21 cellular contexts compared by ENCODE assay signal in genomic region chr1:23924601-23925000, GRCh38. TPM values are rescaled to one million over a fixed set of nuclear protein-coding genes. Genes with fewer than 3 reads are reported as not detected.
DNase-seq lines count a peak whose midpoint lies in the region; ATAC-seq and TF ChIP-seq lines count a peak whose summit lies in the region.
"Had no signal": no experiment of that assay in that cellular context is flagged by ENCODE, and none has a peak within 500 bp of the region (broad histone marks: within the 10 kb centered on the region; RNA-seq: fewer than 3 reads in every experiment).

No MANE protein-coding gene starts in this region.

- peak overlapping the region; percentile 24 for H3K27ac Mint-ChIP-seq in stimulated activated memory B cell treated with anti-CD40 and anti-IgM and Interleukin-4, amounts not matched to agents 10 μg/mL and 1 μg/mL and 100 μg/mL, for 72 hours
- H3K27ac Mint-ChIP-seq: B cell; CD4-positive, CD25-positive, alpha-beta regulatory T cell had no signal

- DNase-seq in ascending aorta (ENCODE audit: low spot score in 2 of 2), result peak in 1 of 2 donors; percentile 46
- peak; percentile 81 for DNase-seq in mesenteric fat pad (ENCODE audit: low spot score)
- DNase-seq in tibial artery, result peak in 1 of 2 donors; percentile 41
- no peak for DNase-seq in NCI-H2029 (lab: John Stamatoyannopoulos, UW)
- no peak for DNase-seq in activated CD8-positive, alpha-beta memory T cell treated with anti-CD3 and anti-CD28 coated beads for 24 hours
- DNase-seq in activated CD4-positive, CD25-positive, alpha-beta regulatory T cell (lab: John Stamatoyannopoulos, UW), result no peak
- DNase-seq: C1 segment of cervical spinal cord; CD4-positive, CD25-positive, alpha-beta regulatory T cell; CD8-positive, alpha-beta memory T cell; COR-L47; DMS153; DMS79; GDM1; HCEC 1CT had no signal

- no peaks in the 10 kb centered on the region for H3K27me3 ChIP-seq in ascending aorta
- H3K27me3 ChIP-seq in tibial artery, result no peaks in the 10 kb centered on the region

- no peaks in the 10 kb centered on the region for H3K36me3 ChIP-seq in ascending aorta
- no peaks in the 10 kb centered on the region for H3K36me3 ChIP-seq in tibial artery

- peaks cover 9% of the 10 kb centered on the region for H3K4me1 Mint-ChIP-seq in stimulated activated memory B cell treated with anti-CD40 and anti-IgM and Interleukin-4, amounts not matched to agents 10 μg/mL and 1 μg/mL and 100 μg/mL, for 72 hours
- H3K4me1 Mint-ChIP-seq: CD8-positive, alpha-beta memory T cell had no signal

- no peaks in the 10 kb centered on the region for H3K27me3 Mint-ChIP-seq in stimulated activated memory B cell treated with anti-CD40 and anti-IgM and Interleukin-4, amounts not matched to agents 10 μg/mL and 1 μg/mL and 100 μg/mL, for 72 hours
- H3K27me3 Mint-ChIP-seq: B cell had no signal

- no peak for ATAC-seq in stimulated activated memory B cell treated with anti-CD40 and anti-IgM and Interleukin-4, amounts not matched to agents 10 μg/mL and 1 μg/mL and 100 μg/mL, for 72 hours

- intact Hi-C loops in ascending aorta (cut with DNase I) (loop anchor here (5.0 kb wide), 1 partner anchor 188 kb away; the partner anchor contains the start of gene MYOM3), tibial artery (cut with DNase I; ENCODE audit: low total_unique reads) (no loop called here)

- no peaks in the 10 kb centered on the region for H3K36me3 Mint-ChIP-seq in stimulated activated memory B cell treated with anti-CD40 and anti-IgM and Interleukin-4, amounts not matched to agents 10 μg/mL and 1 μg/mL and 100 μg/mL, for 72 hours
- H3K36me3 Mint-ChIP-seq: CD4-positive, CD25-positive, alpha-beta regulatory T cell had no signal

- H3K9me3 Mint-ChIP-seq in stimulated activated memory B cell treated with anti-CD40 and anti-IgM and Interleukin-4, amounts not matched to agents 10 μg/mL and 1 μg/mL and 100 μg/mL, for 72 hours, result no peaks in the 10 kb centered on the region
- H3K9me3 Mint-ChIP-seq: CD8-positive, alpha-beta memory T cell had no signal

- no peaks in the 10 kb centered on the region for H3K9me3 ChIP-seq in ascending aorta
- H3K9me3 ChIP-seq in tibial artery, result no peaks in the 10 kb centered on the region

- no peak for TF ChIP-seq CTCF in ascending aorta (IDR thresholded peaks at IDR 0.05)
- no peak for TF ChIP-seq CTCF in tibial artery (IDR thresholded peaks at IDR 0.05)

- H3K27ac ChIP-seq in ascending aorta (peak overlapping the region; percentile 62 to 77), tibial artery (peak overlapping the region; percentile 29 to 88)
- H3K27ac ChIP-seq: GM23248 had no signal

- no peak overlapping the region for H3K4me3 ChIP-seq in ascending aorta
- H3K4me3 ChIP-seq in tibial artery, result no peak overlapping the region
- H3K4me3 ChIP-seq: GM23248 had no signal

- H3K4me1 ChIP-seq in ascending aorta (peaks cover 3 to 26% of the 10 kb centered on the region in 2 donors), tibial artery (peaks cover 0 to 49% (median 16%) of the 10 kb centered on the region in 4 donors)

- no peak overlapping the region for H3K4me3 Mint-ChIP-seq in stimulated activated memory B cell treated with anti-CD40 and anti-IgM and Interleukin-4, amounts not matched to agents 10 μg/mL and 1 μg/mL and 100 μg/mL, for 72 hours
- H3K4me3 Mint-ChIP-seq: B cell; CD4-positive, CD25-positive, alpha-beta regulatory T cell; CD8-positive, alpha-beta memory T cell had no signal

RNA-seq across cellular contexts. Expression of gene CNR2, which starts 11.4 kb away (rescaled TPM):
- total RNA-seq in ascending aorta (not detected), mesenteric fat pad (not detected)
- total RNA-seq: A172, Daoy, GM23248, H4, HT-29 had no signal

RNA-seq across cellular contexts. Expression of gene PNRC2, which starts 35.0 kb away (rescaled TPM):
- total RNA-seq in ascending aorta (62.7 TPM), mesenteric fat pad (94.5 TPM)

RNA-seq across cellular contexts. Expression of gene SRSF10, which starts 55.5 kb away (rescaled TPM):
- total RNA-seq in ascending aorta, result 80.6 TPM
- total RNA-seq in mesenteric fat pad, result 85.4 TPM

RNA-seq across cellular contexts. Expression of gene FUCA1, which starts 56.5 kb away (rescaled TPM):
- total RNA-seq in ascending aorta (11.1 TPM), mesenteric fat pad (40.6 TPM)
